1 cellular context compared by ENCODE assay signal in genomic region chr14:92323916-92324818, GRCh38.
TF ChIP-seq lines count a peak whose summit lies in the region.

No MANE protein-coding gene starts in this region.

TF ChIP-seq in HEK293, 187 proteins besides CTCF, POLR2A, EP300 and RAD21 (continued from another document):
- TF ChIP-seq ZNF449 (tag by site-specific recombination; IDR thresholded peaks at IDR 0.05) = no peak
- TF ChIP-seq TCF7L2 (IDR thresholded peaks at IDR 0.05; ENCODE audit: borderline replicate concordance, low read depth, low read length) = no peak
- TF ChIP-seq KLF8 (tag by site-specific recombination; IDR thresholded peaks at IDR 0.05) = no peak
- TF ChIP-seq, protein P1, sequence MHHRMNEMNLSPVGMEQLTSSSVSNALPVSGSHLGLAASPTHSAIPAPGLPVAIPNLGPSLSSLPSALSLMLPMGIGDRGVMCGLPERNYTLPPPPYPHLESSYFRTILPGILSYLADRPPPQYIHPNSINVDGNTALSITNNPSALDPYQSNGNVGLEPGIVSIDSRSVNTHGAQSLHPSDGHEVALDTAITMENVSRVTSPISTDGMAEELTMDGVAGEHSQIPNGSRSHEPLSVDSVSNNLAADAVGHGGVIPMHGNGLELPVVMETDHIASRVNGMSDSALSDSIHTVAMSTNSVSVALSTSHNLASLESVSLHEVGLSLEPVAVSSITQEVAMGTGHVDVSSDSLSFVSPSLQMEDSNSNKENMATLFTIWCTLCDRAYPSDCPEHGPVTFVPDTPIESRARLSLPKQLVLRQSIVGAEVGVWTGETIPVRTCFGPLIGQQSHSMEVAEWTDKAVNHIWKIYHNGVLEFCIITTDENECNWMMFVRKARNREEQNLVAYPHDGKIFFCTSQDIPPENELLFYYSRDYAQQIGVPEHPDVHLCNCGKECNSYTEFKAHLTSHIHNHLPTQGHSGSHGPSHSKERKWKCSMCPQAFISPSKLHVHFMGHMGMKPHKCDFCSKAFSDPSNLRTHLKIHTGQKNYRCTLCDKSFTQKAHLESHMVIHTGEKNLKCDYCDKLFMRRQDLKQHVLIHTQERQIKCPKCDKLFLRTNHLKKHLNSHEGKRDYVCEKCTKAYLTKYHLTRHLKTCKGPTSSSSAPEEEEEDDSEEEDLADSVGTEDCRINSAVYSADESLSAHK (tag by site-specific recombination; IDR thresholded peaks at IDR 0.05) = no peak
TF ChIP-seq in HEK293: peak in this region for 0.
